In genomic region chr1:41432481-41433280, GRCh38 we compare ENCODE assay signal across 1 cellular context.
TF ChIP-seq lines count a peak whose summit lies in the region.

No MANE protein-coding gene starts in this region.

TF ChIP-seq in K562, 482 proteins besides CTCF, POLR2A, EP300 and RAD21 (continued from another document and continues in another):
- TF ChIP-seq AFF4 (CRISPR knock-in tag; IDR thresholded peaks at IDR 0.05) (no peak), ZNF263 (CRISPR knock-in tag; IDR thresholded peaks at IDR 0.05; ENCODE audit: borderline replicate concordance) (peak; percentile 33; the same call in 1 of the 2 replicates), IRF9 (tag; IDR thresholded peaks at IDR 0.05) (no peak), ZNF444 (CRISPR knock-in tag; IDR thresholded peaks at IDR 0.05) (no peak), TSC22D4 (tag; IDR thresholded peaks at IDR 0.05) (no peak), CTBP1 (IDR thresholded peaks at IDR 0.05; ENCODE audit: borderline replicate concordance) (peak; percentile 57; the same call in 1 of the 2 replicates), CEBPG (CRISPR knock-in tag; IDR thresholded peaks at IDR 0.05) (no peak), CEBPG (tag; conservative IDR thresholded peaks at IDR 0.05 in 1 of 2, IDR thresholded peaks at IDR 0.05 in 1 of 2) (no peak), LEF1 (IDR thresholded peaks at IDR 0.05) (no peak), ELF4 (CRISPR knock-in tag; IDR thresholded peaks at IDR 0.05) (no peak), ZNF699 (CRISPR knock-in tag; IDR thresholded peaks at IDR 0.05; ENCODE audit: insufficient replicate concordance) (no peak), ZNF740 (CRISPR knock-in tag; IDR thresholded peaks at IDR 0.05) (peak; percentile 69; the same call in 1 of the 2 replicates), ZNF740 (tag; IDR thresholded peaks at IDR 0.05) (no peak), JUND (IDR thresholded peaks at IDR 0.05; ENCODE audit: borderline replicate concordance, low read depth, low read length) (peak; percentile 95), JUND (tag; IDR thresholded peaks at IDR 0.05; ENCODE audit: borderline replicate concordance, low read depth, low read length) (peak; percentile 97), STAG1 (CRISPR knock-in tag; IDR thresholded peaks at IDR 0.05; ENCODE audit: borderline replicate concordance) (peak; percentile 96), BHLHE40 (IDR thresholded peaks at IDR 0.05; ENCODE audit: low read length) (peak; percentile 76), FOXP4 (CRISPR knock-in tag; IDR thresholded peaks at IDR 0.05; ENCODE audit: borderline replicate concordance) (0 out of 2 replicates have a peak, but pooled peaks have one; percentile 32), ZBTB33 (CRISPR knock-in tag; IDR thresholded peaks at IDR 0.05) (0 out of 2 replicates have a peak, but pooled peaks have one; percentile 74), NR4A1 (CRISPR knock-in tag; IDR thresholded peaks at IDR 0.05) (0 out of 2 replicates have a peak, but pooled peaks have one; percentile 16), NR4A1 (tag; IDR thresholded peaks at IDR 0.05) (no peak), ZBTB12 (CRISPR knock-in tag; IDR thresholded peaks at IDR 0.05) (0 out of 2 replicates have a peak, but pooled peaks have one; percentile 18), GTF2A2 (tag; IDR thresholded peaks at IDR 0.05) (no peak), MAX (CRISPR knock-in tag; IDR thresholded peaks at IDR 0.05) (peak; percentile 55), HNRNPH1 (optimal IDR thresholded peaks at IDR 0.05; ENCODE audit: low read depth, low read length) (no peak), ATF1 (CRISPR knock-in tag; IDR thresholded peaks at IDR 0.05) (no peak), ATF1 (tag; IDR thresholded peaks at IDR 0.05) (peak; percentile 57), NONO (IDR thresholded peaks at IDR 0.05; ENCODE audit: low read depth in 2 of 2, low read length in 1 of 2) (no peak), TEAD1 (CRISPR knock-in tag; IDR thresholded peaks at IDR 0.05) (0 out of 4 replicates have a peak, but pooled peaks of 1 of the 2 experiments have one; percentile 15), CBX1 (IDR thresholded peaks at IDR 0.05; ENCODE audit: low read depth) (0 out of 2 replicates have a peak, but pooled peaks have one; percentile 63), KDM1A (IDR thresholded peaks at IDR 0.05) (peak in 1 of 2 experiments; percentile 82; a peak in 2 of 4 replicates), ZNF717 (CRISPR knock-in tag; IDR thresholded peaks at IDR 0.05) (no peak), ARID2 (IDR thresholded peaks at IDR 0.05) (peak; percentile 75; the same call in 1 of the 2 replicates), MAZ (CRISPR knock-in tag; conservative IDR thresholded peaks at IDR 0.05 in 1 of 2, IDR thresholded peaks at IDR 0.05 in 1 of 2) (peak; percentile 67 to 76), SRSF1 (IDR thresholded peaks at IDR 0.05; ENCODE audit: low read depth, low read length) (no peak), NRF1 (conservative IDR thresholded peaks at IDR 0.05 in 1 of 2, IDR thresholded peaks at IDR 0.05 in 1 of 2) (peak in 1 of 2 experiments; percentile 37; a peak in 1 of 4 replicates), U2AF2 (optimal IDR thresholded peaks at IDR 0.05; ENCODE audit: low read depth, low read length) (no peak), ZC3H8 (IDR thresholded peaks at IDR 0.05) (no peak), TBL1XR1 (IDR thresholded peaks at IDR 0.05; ENCODE audit: low read length in 2 of 2) (0 out of 4 replicates have a peak, but pooled peaks of 1 of the 2 experiments have one; percentile 20), TRIM24 (IDR thresholded peaks at IDR 0.05) (0 out of 4 replicates have a peak, but pooled peaks of 1 of the 2 experiments have one; percentile 17), BRD4 (IDR thresholded peaks at IDR 0.05) (no peak), THRA (IDR thresholded peaks at IDR 0.05) (no peak), FUS (optimal IDR thresholded peaks at IDR 0.05; ENCODE audit: low read depth, low read length) (no peak), NEUROD1 (IDR thresholded peaks at IDR 0.05; ENCODE audit: borderline replicate concordance, low read depth, low read length, partially characterized antibody) (no peak), SMARCA5 (IDR thresholded peaks at IDR 0.05) (peak; percentile 93), HES1 (IDR thresholded peaks at IDR 0.05; ENCODE audit: low read depth) (no peak), VEZF1 (CRISPR knock-in tag; IDR thresholded peaks at IDR 0.05) (peak; percentile 38; the same call in 1 of the 2 replicates), HMBOX1 (IDR thresholded peaks at IDR 0.05) (0 out of 2 replicates have a peak, but pooled peaks have one; percentile 15), ZNF316 (IDR thresholded peaks at IDR 0.05) (peak; percentile 35; the same call in 1 of the 2 replicates), TCF7 (IDR thresholded peaks at IDR 0.05; ENCODE audit: borderline replicate concordance) (0 out of 2 replicates have a peak, but pooled peaks have one; percentile 33), FOSL1 (tag; conservative IDR thresholded peaks at IDR 0.05) (peak; percentile 97), HNRNPLL (IDR thresholded peaks at IDR 0.05; ENCODE audit: low read depth, low read length, poor library complexity, severe bottlenecking) (no peak), ZNF165 (CRISPR knock-in tag; IDR thresholded peaks at IDR 0.05; ENCODE audit: borderline replicate concordance) (no peak), NFIC (IDR thresholded peaks at IDR 0.05) (peak; percentile 93)
